Comparison of ENCODE assay signal across 8 cellular contexts in genomic region chr11:126062679-126063509, GRCh38. TPM values are rescaled to one million over a fixed set of nuclear protein-coding genes. Genes with fewer than 3 reads are reported as not detected.
DNase-seq lines count a peak whose midpoint lies in the region; ATAC-seq and TF ChIP-seq lines count a peak whose summit lies in the region.

TSS of gene CDON (minus strand) at chr11:126062866. CDS start at chr11:126023476, 39,390 bp downstream.

- intact Hi-C loops in activated B cell treated with CpG ODN at 0.5 μM for 24 hours (cut with micrococcal nuclease) (loop anchor here (1.0 to 10.0 kb wide), 6 partner anchors 148 to 1111 kb away; partner anchors contain the start of genes CCDC15, CHEK1, DCPS and DDX25), spleen (cut with DNase I; ENCODE audit: low total_unique reads) (no loop called here)

- no peaks in the 10 kb centered on the region for H3K36me3 Mint-ChIP-seq in activated B cell treated with CpG ODN at 0.5 μM for 24 hours (ENCODE audit: low read depth)

- TF ChIP-seq POLR2A in spleen (IDR thresholded peaks at IDR 0.05), result no peak

- peaks cover 5 to 23% (median 14%) of the 10 kb centered on the region in 6 donors for H3K4me1 ChIP-seq in spleen

- TF ChIP-seq CTCF in activated B cell treated with CpG ODN at 0.5 μM for 24 hours (IDR thresholded peaks at IDR 0.05) (no peak), spleen (IDR thresholded peaks at IDR 0.05 in 8 of 11, conservative IDR thresholded peaks at IDR 0.05 in 3 of 11) (peak in 6 of 11 experiments; percentile 8 to 42 (median 26))

- no peak within 1 kb of the TSS for H3K27ac Mint-ChIP-seq in activated B cell treated with CpG ODN at 0.5 μM for 24 hours

- no peaks in the 10 kb centered on the region for H3K36me3 ChIP-seq in spleen

- CTCF ChIA-PET in activated B cell treated with CpG ODN at 0.5 μM for 24 hours (lab: Charles Lee), result no interaction called here

- peak within 1 kb of the TSS; percentile 62 to 91 (median 70) for H3K4me3 ChIP-seq in spleen

- DNase-seq in AG08395 (ENCODE audit: low spot score), result peak; percentile 100
- peak; percentile 83 for DNase-seq in NCI-H226
- peak; percentile 72 for DNase-seq in activated B cell treated with CpG ODN at 0.5 μM for 24 hours
- peak in 60 of 61 donors; percentile 20 to 95 (median 82) for DNase-seq in caudate nucleus (lab: John Stamatoyannopoulos, UW)
- peak; percentile 87 for DNase-seq in iris pigment epithelial cell (ENCODE audit: low read depth)
- DNase-seq in spleen, result peak; percentile 93

- peaks cover 38% of the 10 kb centered on the region for H3K27me3 Mint-ChIP-seq in activated B cell treated with CpG ODN at 0.5 μM for 24 hours

- no peaks in the 10 kb centered on the region for H3K9me3 ChIP-seq in spleen

- ATAC-seq in GM19025 (IDR thresholded peaks at IDR 0.05; ENCODE audit: low read depth, unreplicated experiment), result peak; percentile 96
- peak; percentile 98 for ATAC-seq in HG03280 (IDR thresholded peaks at IDR 0.05; ENCODE audit: unreplicated experiment)
- peak; percentile 90 for ATAC-seq in activated B cell treated with CpG ODN at 0.5 μM for 24 hours (ENCODE audit: low read depth)

- H3K4me1 Mint-ChIP-seq in activated B cell treated with CpG ODN at 0.5 μM for 24 hours, result peaks cover 6% of the 10 kb centered on the region

- H3K9me3 Mint-ChIP-seq in activated B cell treated with CpG ODN at 0.5 μM for 24 hours, result no peaks in the 10 kb centered on the region

- peaks cover 0 to 57% (median 11%) of the 10 kb centered on the region in 7 donors for H3K27me3 ChIP-seq in spleen (replicated peaks in 1 of 7)

- POLR2A ChIA-PET in activated B cell treated with CpG ODN at 0.5 μM for 24 hours (lab: Charles Lee), result no interaction called here

- WGBS in spleen, 5 donors, result 0 to 1% (median 1%) methylated on average over 31 to 82 of the region's 82 CpGs

- H3K27ac ChIP-seq in caudate nucleus (ENCODE audit: low read depth, low read length) (peak within 1 kb of the TSS; percentile 78), spleen (peak within 1 kb of the TSS in 7 of 8 donors; percentile 25 to 81 (median 72))

- peak within 1 kb of the TSS; percentile 81 for H3K4me3 Mint-ChIP-seq in activated B cell treated with CpG ODN at 0.5 μM for 24 hours

RNA-seq across cellular contexts. Expression of gene CDON, which starts in this region (rescaled TPM):
- total RNA-seq in activated B cell treated with CpG ODN at 0.5 μM for 24 hours (0.24 and 0.27 TPM in 2 replicates), spleen (1 to 10 TPM; 1.8 to 5.3 (median 3.6) TPM)
- under 1 TPM; 0.30 to 0.58 (median 0.45) TPM for polyA plus RNA-seq in spleen

Comparison
In these comparisons a context has a peak if more than half of its experiments do, and no peak if none do; other contexts are left out.
1. Peak in every context shown above with its lines: DNase-seq, ATAC-seq, H3K4me3 ChIP-seq and H3K27ac ChIP-seq.
2. Peak in DNase-seq and ATAC-seq in activated B cell treated with CpG ODN at 0.5 μM for 24 hours; RNA of the gene not detected or under 1 TPM.